Comparison of ENCODE assay signal across 8 cellular contexts in genomic region chr17:4934173-4934979, GRCh38. TPM values are rescaled to one million over a fixed set of nuclear protein-coding genes. Genes with fewer than 3 reads are reported as not detected.
A peak's percentile ranks its signal among the peaks of the same experiment; 100 is the strongest.
DNase-seq lines count a peak whose midpoint lies in the region; FAIRE-seq and TF ChIP-seq lines count a peak whose summit lies in the region.

No MANE protein-coding gene starts in this region.

- FAIRE-seq in bronchial epithelial cell (lab: Jason Lieb, UNC) = no peak

- H3K9ac ChIP-seq in mucosa of rectum (ENCODE audit: low read depth in 1 of 2, low read length in 2 of 2) = peak overlapping the region in 1 of 2 donors; percentile 41

- DNase-seq in GM03348 (ENCODE audit: low spot score) = peak; percentile 60
- peak; percentile 55 for DNase-seq in NOMO-1 treated with DMSO at 0.1 percent for 48 hours (lab: John Stamatoyannopoulos, UW; ENCODE audit: unreplicated experiment)
- peak; percentile 41 for DNase-seq in bronchial epithelial cell (ENCODE audit: low read depth)
- DNase-seq in NCI-H1417 (lab: John Stamatoyannopoulos, UW) = no peak
- no peak for DNase-seq in DMS114 treated with DMSO at 0.1 percent for 48 hours (lab: John Stamatoyannopoulos, UW; ENCODE audit: unreplicated experiment)
- DNase-seq in NCI-H774 (lab: John Stamatoyannopoulos, UW) = no peak

- H3K9me3 ChIP-seq in mucosa of rectum (ENCODE audit: control insufficient read depth in 2 of 2, low read length in 2 of 2) = no peaks in the 10 kb centered on the region

- H3K27me3 ChIP-seq in bronchial epithelial cell (ENCODE audit: control insufficient read depth, insufficient read depth, low read length) (no peaks in the 10 kb centered on the region), mucosa of rectum (ENCODE audit: control insufficient read depth in 2 of 2, insufficient read depth in 2 of 2, low read length in 2 of 2) (no peaks in the 10 kb centered on the region)

- peaks cover 21 to 23% of the 10 kb centered on the region in 2 donors for H3K4me1 ChIP-seq in mucosa of rectum (ENCODE audit: control insufficient read depth in 2 of 2, insufficient read depth in 2 of 2, low read length in 2 of 2)

- H3K36me3 ChIP-seq in bronchial epithelial cell (ENCODE audit: control insufficient read depth, insufficient read depth, low read length) = peaks cover 18% of the 10 kb centered on the region
- peaks cover 16 to 24% of the 10 kb centered on the region in 2 donors for H3K36me3 ChIP-seq in mucosa of rectum (ENCODE audit: control insufficient read depth in 2 of 2, insufficient read depth in 2 of 2, low read length in 2 of 2)

- H3K27ac ChIP-seq in 22Rv1 (no peak overlapping the region), mucosa of rectum (ENCODE audit: low read depth in 2 of 2, low read length in 2 of 2) (no peak overlapping the region)

- TF ChIP-seq CTCF in 22Rv1 (IDR thresholded peaks at IDR 0.05) (peak; percentile 17; the same call in 1 of the 2 replicates), bronchial epithelial cell (IDR thresholded peaks at IDR 0.05; ENCODE audit: insufficient read depth, low read length, severe bottlenecking) (peak; percentile 43)

- H3K4me3 ChIP-seq in bronchial epithelial cell (ENCODE audit: low read depth, low read length) = no peak overlapping the region
- peak overlapping the region; percentile 22 for H3K4me3 ChIP-seq in mucosa of rectum (ENCODE audit: low read length in 2 of 2)

RNA-seq across cellular contexts. Expression of gene GP1BA, which starts 2.3 kb away (rescaled TPM):
- total RNA-seq in bronchial epithelial cell = not detected in 2 replicates

RNA-seq across cellular contexts. Expression of gene SLC25A11, which starts 5.5 kb away (rescaled TPM):
- 51.6 and 71.8 TPM in 2 replicates for total RNA-seq in bronchial epithelial cell

RNA-seq across cellular contexts. Expression of gene RNF167, which starts 5.7 kb away (rescaled TPM):
- 15.8 and 26.0 TPM in 2 replicates for total RNA-seq in bronchial epithelial cell

RNA-seq across cellular contexts. Expression of gene PFN1, which starts 14.0 kb away (rescaled TPM):
- 440 and 907 TPM in 2 replicates for total RNA-seq in bronchial epithelial cell

RNA-seq across cellular contexts. Expression of gene ENO3, which starts 16.5 kb away (rescaled TPM):
- total RNA-seq in bronchial epithelial cell = 0.51 and 1.8 TPM in 2 replicates

Comparison
In these comparisons a context has a peak if more than half of its experiments do, and no peak if none do; other contexts are left out.
1. DNase-seq: peak in GM03348 (single experiment), NOMO-1 treated with DMSO at 0.1 percent for 48 hours (single experiment) and bronchial epithelial cell (single experiment); none in NCI-H1417 (0 of 3), DMS114 treated with DMSO at 0.1 percent for 48 hours (single experiment) and NCI-H774 (single experiment).